ENCODE assay signal across 17 cellular contexts in genomic region chr10:95562326-95562725, GRCh38. TPM values are rescaled to one million over a fixed set of nuclear protein-coding genes. Genes with fewer than 3 reads are reported as not detected.
DNase-seq lines count a peak whose midpoint lies in the region; ATAC-seq and TF ChIP-seq lines count a peak whose summit lies in the region.
"Had no signal": no experiment of that assay in that cellular context is flagged by ENCODE, and none has a peak within 500 bp of the region (broad histone marks: within the 10 kb centered on the region; RNA-seq: fewer than 3 reads in every experiment).

No MANE protein-coding gene starts in this region.

- TF ChIP-seq CTCF in OCI-LY7 (conservative IDR thresholded peaks at IDR 0.05; ENCODE audit: low read length) (no peak), hepatocyte (IDR thresholded peaks at IDR 0.05; ENCODE audit: poor library complexity) (no peak), sigmoid colon (IDR thresholded peaks at IDR 0.05) (no peak)

- H3K27me3 Mint-ChIP-seq in CD8-positive, alpha-beta memory T cell, result peaks cover 2 to 7% of the 10 kb centered on the region in 2 donors

- CTCF ChIA-PET in CD8-positive, alpha-beta memory T cell (lab: Charles Lee), result no interaction called here
- CTCF ChIA-PET in OCI-LY7 (lab: Charles Lee; ENCODE audit: unreplicated experiment), result no interaction called here

- 53% methylated on average over 5 of the region's 5 CpGs for WGBS in hepatocyte (ENCODE audit: low lambda C conversion rate, missing lambda C conversion rate)
- WGBS in sigmoid colon, 2 donors, result 20 to 65% methylated on average over 5 of the region's 5 CpGs

- peaks cover 7 to 20% (median 15%) of the 10 kb centered on the region in 3 donors for H3K4me1 Mint-ChIP-seq in CD8-positive, alpha-beta memory T cell

- TF ChIP-seq POLR2A in sigmoid colon (IDR thresholded peaks at IDR 0.05), result no peak

- H3K4me2 ChIP-seq in OCI-LY7 (ENCODE audit: low read length) (no peak overlapping the region), hepatocyte (peak overlapping the region; percentile 81)

- H3K36me3 ChIP-seq in CD8-positive, alpha-beta memory T cell (ENCODE audit: insufficient read depth, low read length), result no peaks in the 10 kb centered on the region
- no peaks in the 10 kb centered on the region for H3K36me3 ChIP-seq in OCI-LY7 (ENCODE audit: insufficient read depth, low read length)
- H3K36me3 ChIP-seq in hepatocyte (replicated peaks; ENCODE audit: insufficient read depth, low read depth), result no peaks in the 10 kb centered on the region
- no peaks in the 10 kb centered on the region for H3K36me3 ChIP-seq in sigmoid colon
- H3K36me3 ChIP-seq: adrenal gland, thoracic aorta had no signal

- TF ChIP-seq EP300 in sigmoid colon (IDR thresholded peaks at IDR 0.05), result no peak

- no peak for DNase-seq in CD8-positive, alpha-beta memory T cell
- DNase-seq in OCI-LY7 (ENCODE audit: low spot score), result no peak
- peak; percentile 34 for DNase-seq in hepatocyte (ENCODE audit: low spot score)
- no peak for DNase-seq in sigmoid colon
- no peak for DNase-seq in DMS114 treated with DMSO at 0.1 percent for 48 hours (lab: John Stamatoyannopoulos, UW; ENCODE audit: unreplicated experiment)
- DNase-seq: central memory CD4-positive, alpha-beta T cell; DMS53; H9; islet precursor cell; NCI-H1436; NCI-H2227 treated with DMSO at 0.1 percent for 48 hours; stimulated activated CD4-positive, alpha-beta T cell treated with anti-CD3 and anti-CD28 coated beads, Interleukin-4, amount 100 ng/mL, for 1 hour had no signal

- H3K27ac ChIP-seq in CD8-positive, alpha-beta memory T cell (ENCODE audit: low read depth, low read length), result no peak overlapping the region
- H3K27ac ChIP-seq in OCI-LY7 (ENCODE audit: low read depth, low read length, poor library complexity, severe bottlenecking) (no peak overlapping the region), hepatocyte (peak overlapping the region; percentile 72), sigmoid colon (peak overlapping the region; percentile 93 to 98 (median 96))
- H3K27ac ChIP-seq: thoracic aorta had no signal

- peaks cover 9% of the 10 kb centered on the region for H3K4me1 ChIP-seq in CD8-positive, alpha-beta memory T cell (ENCODE audit: insufficient read depth, low read length)
- H3K4me1 ChIP-seq in OCI-LY7 (ENCODE audit: insufficient read depth, low read length, poor library complexity, severe bottlenecking), result no peaks in the 10 kb centered on the region
- peaks cover 40% of the 10 kb centered on the region for H3K4me1 ChIP-seq in hepatocyte (ENCODE audit: insufficient read depth)
- peaks cover 0 to 44% (median 39%) of the 10 kb centered on the region in 4 donors for H3K4me1 ChIP-seq in sigmoid colon

- H3K9me2 ChIP-seq in OCI-LY7 (ENCODE audit: insufficient read depth, low read length) (no peaks in the 10 kb centered on the region), hepatocyte (replicated peaks; ENCODE audit: insufficient read depth) (no peaks in the 10 kb centered on the region)

- no peak overlapping the region for H3K4me3 ChIP-seq in CD8-positive, alpha-beta memory T cell (ENCODE audit: low read length)
- H3K4me3 ChIP-seq in OCI-LY7 (ENCODE audit: low read depth, low read length, poor library complexity, severe bottlenecking), result no peak overlapping the region
- H3K4me3 ChIP-seq in hepatocyte, result no peak overlapping the region
- no peak overlapping the region for H3K4me3 ChIP-seq in sigmoid colon

- H3K27me3 ChIP-seq in CD8-positive, alpha-beta memory T cell (ENCODE audit: insufficient read depth, low read length, poor library complexity, severe bottlenecking), result no peaks in the 10 kb centered on the region
- no peaks in the 10 kb centered on the region for H3K27me3 ChIP-seq in hepatocyte
- no peaks in the 10 kb centered on the region for H3K27me3 ChIP-seq in sigmoid colon
- H3K27me3 ChIP-seq: adrenal gland had no signal

- no peaks in the 10 kb centered on the region for H3K9me3 ChIP-seq in CD8-positive, alpha-beta memory T cell (ENCODE audit: low read length)
- no peaks in the 10 kb centered on the region for H3K9me3 ChIP-seq in OCI-LY7 (ENCODE audit: low read length)
- no peaks in the 10 kb centered on the region for H3K9me3 ChIP-seq in hepatocyte (ENCODE audit: low read depth)
- H3K9me3 ChIP-seq in sigmoid colon, result no peaks in the 10 kb centered on the region
- H3K9me3 ChIP-seq: adrenal gland, thoracic aorta had no signal

- POLR2A ChIA-PET in CD8-positive, alpha-beta memory T cell (lab: Charles Lee), result no interaction called here
- POLR2A ChIA-PET in OCI-LY7 (lab: Charles Lee), result interaction anchor here (1.0 kb wide), 1 partner anchor 176 kb away, joined by 3 read pairs; no protein-coding TSS in a partner anchor

- ATAC-seq in HG03108 (IDR thresholded peaks at IDR 0.05; ENCODE audit: unreplicated experiment) (no peak), HG02798 (IDR thresholded peaks at IDR 0.05; ENCODE audit: poor library complexity, unreplicated experiment) (no peak)

- H2AFZ ChIP-seq in OCI-LY7 (ENCODE audit: low read length), result peak overlapping the region; percentile 24; the same call in 1 of the 2 replicates
- no peak overlapping the region for H2AFZ ChIP-seq in hepatocyte

- no peak overlapping the region for H3K27ac Mint-ChIP-seq in CD8-positive, alpha-beta memory T cell
- H3K27ac Mint-ChIP-seq: activated T-helper 2 cell treated with anti-CD3 and anti-CD28 coated beads, Interferon-gamma antibody, Interleukin-2, Interleukin-4, amounts not matched to agents 10 μg/mL and 5 μg/mL and 100 μg/mL, durations not matched to agents 14 hours and 24 hours and 36 hours had no signal

- H3K9me3 Mint-ChIP-seq in CD8-positive, alpha-beta memory T cell, result no peaks in the 10 kb centered on the region
- H3K9me3 Mint-ChIP-seq: activated T-helper 2 cell treated with anti-CD3 and anti-CD28 coated beads, Interferon-gamma antibody, Interleukin-2, Interleukin-4, amounts not matched to agents 10 μg/mL and 5 μg/mL and 100 μg/mL, durations not matched to agents 14 hours and 24 hours and 36 hours had no signal

- intact Hi-C loops in OCI-LY7 (cut with micrococcal nuclease; ENCODE audit: unreplicated experiment), result loop anchor here (5.0 kb wide), 2 partner anchors 90 to 425 kb away; no protein-coding TSS in a partner anchor
- intact Hi-C loops in sigmoid colon (cut with DNase I), result no loop called here

- H3K36me3 Mint-ChIP-seq in CD8-positive, alpha-beta memory T cell, result peaks cover 0 to 6% (median 1%) of the 10 kb centered on the region in 3 donors

- H4K20me1 ChIP-seq in OCI-LY7 (ENCODE audit: insufficient read depth, low read length), result no peaks in the 10 kb centered on the region
- H4K20me1 ChIP-seq in hepatocyte (ENCODE audit: insufficient read depth, poor library complexity, severe bottlenecking), result peaks cover 4% of the 10 kb centered on the region

- no TSS peak for BruUV-seq in OCI-LY7 (replicated peaks; lab: Mats Ljungman, UMichigan)

- H3K4me3 Mint-ChIP-seq in CD8-positive, alpha-beta memory T cell, result peak overlapping the region in 6 of 7 donors; percentile 81 to 100 (median 90)

- H3K79me2 ChIP-seq in OCI-LY7 (ENCODE audit: insufficient read depth, low read depth, low read length), result no peaks in the 10 kb centered on the region
- H3K79me2 ChIP-seq in hepatocyte, result peaks cover 36% of the 10 kb centered on the region

RNA-seq across cellular contexts. Expression of gene SORBS1, which starts 1.2 kb away (rescaled TPM):
- total RNA-seq in CD8-positive, alpha-beta memory T cell, result 1 to 10 TPM in 1 of 2 experiments, under 1 TPM in 1; 0.92 to 1.7 TPM
- polyA plus RNA-seq in CD8-positive, alpha-beta memory T cell, result 0.28 TPM
- 0.10 and 0.57 TPM in 2 replicates for total RNA-seq in OCI-LY7 (2014; rRNA removed; shearing (Covaris generic))
- 3.1 and 3.3 TPM in 2 replicates for total RNA-seq in OCI-LY7 (2022)
- total RNA-seq in hepatocyte, result 33.1 and 40.2 TPM in 2 replicates
- 17.0 and 18.2 TPM in 2 replicates for polyA plus RNA-seq in hepatocyte
- total RNA-seq in sigmoid colon, result 1,000 to 10,000 TPM in 2 of 4 donors, 100 to 1,000 TPM in 2; 664 to 1,403 (median 979) TPM
- 10 to 100 TPM in 2 of 3 donors, 1 to 10 TPM in 1; 8.1 to 56.2 (median 19.2) TPM for polyA plus RNA-seq in sigmoid colon

Comparison
In these comparisons a context has a peak if more than half of its experiments do, and no peak if none do; other contexts are left out.
1. H3K27ac ChIP-seq: peak in hepatocyte (single experiment) and sigmoid colon (4 of 4); none in CD8-positive, alpha-beta memory T cell (single experiment) and OCI-LY7 (single experiment).
2. RNA of gene SORBS1, which starts 1.2 kb away (total RNA-seq): 664 to 1,403 TPM in sigmoid colon; 33.1 to 40.2 TPM in hepatocyte, 0.10 to 3.3 TPM in OCI-LY7 and 0.92 to 1.7 TPM in CD8-positive, alpha-beta memory T cell; every median in the first group is over 10 times any median in the second.